Comparison of ENCODE assay signal across 13 cellular contexts in genomic region chr2:238242731-238243495, GRCh38. TPM values are rescaled to one million over a fixed set of nuclear protein-coding genes. Genes with fewer than 3 reads are reported as not detected.
DNase-seq lines count a peak whose midpoint lies in the region; ATAC-seq and TF ChIP-seq lines count a peak whose summit lies in the region.
"Had no signal": no experiment of that assay in that cellular context is flagged by ENCODE, and none has a peak within 500 bp of the region (broad histone marks: within the 10 kb centered on the region; RNA-seq: fewer than 3 reads in every experiment).

No MANE protein-coding gene starts in this region.

- peaks cover 18 to 39% (median 32%) of the 10 kb centered on the region in 3 donors for H3K36me3 ChIP-seq in tibial artery

- no peak overlapping the region for H3K27ac Mint-ChIP-seq in activated CD4-positive, alpha-beta T cell treated with anti-CD3 and anti-CD28 coated beads for 36 hours

- peaks cover 2% of the 10 kb centered on the region for H3K4me1 Mint-ChIP-seq in activated CD4-positive, alpha-beta T cell treated with anti-CD3 and anti-CD28 coated beads for 36 hours

- no peaks in the 10 kb centered on the region for H3K9me3 Mint-ChIP-seq in activated CD4-positive, alpha-beta T cell treated with anti-CD3 and anti-CD28 coated beads for 36 hours (ENCODE audit: low read depth)
- H3K9me3 Mint-ChIP-seq: natural killer cell treated with Interleukin-12 subunit alpha and Interleukin-12 subunit beta and Interleukin-15 and Interleukin-18, amount 100 ng/mL, for 72 hours had no signal

- ATAC-seq in activated CD4-positive, alpha-beta T cell treated with anti-CD3 and anti-CD28 coated beads for 36 hours, result no peak
- no peak for ATAC-seq in GM21526 (IDR thresholded peaks at IDR 0.05; ENCODE audit: low FRiP score, unreplicated experiment)
- ATAC-seq: natural killer cell treated with Interleukin-12 subunit alpha and Interleukin-12 subunit beta and Interleukin-15 and Interleukin-18, amount 100 ng/mL, for 72 hours had no signal

- peaks cover 0 to 6% of the 10 kb centered on the region in 2 donors for H3K27me3 ChIP-seq in tibial artery

- H3K36me3 Mint-ChIP-seq in activated CD4-positive, alpha-beta T cell treated with anti-CD3 and anti-CD28 coated beads for 36 hours (ENCODE audit: low read depth), result peaks cover 22% of the 10 kb centered on the region
- H3K36me3 Mint-ChIP-seq: natural killer cell treated with Interleukin-12 subunit alpha and Interleukin-12 subunit beta and Interleukin-15 and Interleukin-18, amount 100 ng/mL, for 72 hours had no signal

- no peak for TF ChIP-seq CTCF in tibial artery (IDR thresholded peaks at IDR 0.05)

- peaks cover 9 to 43% (median 38%) of the 10 kb centered on the region in 4 donors for H3K4me1 ChIP-seq in tibial artery

- peaks cover 5% of the 10 kb centered on the region for H3K27me3 Mint-ChIP-seq in activated CD4-positive, alpha-beta T cell treated with anti-CD3 and anti-CD28 coated beads for 36 hours
- H3K27me3 Mint-ChIP-seq: natural killer cell treated with Interleukin-12 subunit alpha and Interleukin-12 subunit beta and Interleukin-15 and Interleukin-18, amount 100 ng/mL, for 72 hours had no signal

- intact Hi-C loops in tibial artery (cut with DNase I; ENCODE audit: low total_unique reads), result no loop called here
- intact Hi-C loops in activated CD4-positive, alpha-beta T cell treated with anti-CD3 and anti-CD28 coated beads for 36 hours (cut with DNase I, micrococcal nuclease), result no loop called here

- DNase-seq in NCI-H510A treated with DMSO at 0.1 percent for 48 hours (lab: John Stamatoyannopoulos, UW) (peak; percentile 52), NCI-H510A (lab: John Stamatoyannopoulos, UW) (no peak), SHP77 (lab: John Stamatoyannopoulos, UW) (peak; percentile 89 to 90), hepatic stellate cell (ENCODE audit: low spot score) (peak; percentile 45), tibial artery (peak in 1 of 2 donors; percentile 90), HEK293T (ENCODE audit: extremely low spot score) (no peak)
- no peak for DNase-seq in activated CD4-positive, alpha-beta T cell treated with anti-CD3 and anti-CD28 coated beads for 36 hours
- DNase-seq: activated CD8-positive, alpha-beta memory T cell treated with anti-CD3 and anti-CD28 coated beads, Interleukin-2, amount 50 U/mL, for 48 hours; central memory CD4-positive, alpha-beta T cell; stimulated activated CD4-positive, alpha-beta T cell treated with anti-CD3 and anti-CD28 coated beads, Interleukin-4, amount 100 ng/mL, for 1 hour; T1000 had no signal

- POLR2A ChIA-PET in activated CD4-positive, alpha-beta T cell treated with anti-CD3 and anti-CD28 coated beads for 36 hours (lab: Charles Lee), result no interaction called here
- POLR2A ChIA-PET in HEK293T (lab: Yijun Ruan, JAX), result interaction anchor here (0.6 kb wide), 1 partner anchor 9 kb away, joined by 3 read pairs; no protein-coding TSS in a partner anchor

- peak overlapping the region; percentile 63 to 72 for H3K27ac ChIP-seq in tibial artery

- no peak overlapping the region for H3K4me3 Mint-ChIP-seq in activated CD4-positive, alpha-beta T cell treated with anti-CD3 and anti-CD28 coated beads for 36 hours

- no peak overlapping the region for H3K4me3 ChIP-seq in tibial artery

- CTCF ChIA-PET in activated CD4-positive, alpha-beta T cell treated with anti-CD3 and anti-CD28 coated beads for 36 hours (lab: Charles Lee), result interaction anchor here (0.9 kb wide), 1 partner anchor 14 kb away, joined by 3 read pairs; no protein-coding TSS in a partner anchor
- CTCF ChIA-PET in HEK293T (lab: Yijun Ruan, JAX), result no interaction called here

- H3K9me3 ChIP-seq in tibial artery, result no peaks in the 10 kb centered on the region

TF ChIP-seq in HEK293T, 16 proteins besides CTCF, POLR2A, EP300 and RAD21:
- TF ChIP-seq LEF1 (IDR thresholded peaks at IDR 0.05; ENCODE audit: borderline replicate concordance) (no peak), SUZ12 (IDR thresholded peaks at IDR 0.05) (no peak), HDGF (IDR thresholded peaks at IDR 0.05; ENCODE audit: borderline replicate concordance) (no peak), ARNT (IDR thresholded peaks at IDR 0.05) (no peak), FOXK2 (IDR thresholded peaks at IDR 0.05) (no peak)
TF ChIP-seq in HEK293T: peak in this region for 0.

RNA-seq across cellular contexts. Expression of gene HES6, which starts 3.1 kb away (rescaled TPM):
- 1 to 10 TPM; 1.8 to 4.0 TPM for total RNA-seq in activated CD4-positive, alpha-beta T cell treated with anti-CD3 and anti-CD28 coated beads for 36 hours

RNA-seq across cellular contexts. Expression of gene ILKAP, which starts 39.4 kb away (rescaled TPM):
- total RNA-seq in activated CD4-positive, alpha-beta T cell treated with anti-CD3 and anti-CD28 coated beads for 36 hours, result 10 to 100 TPM; 39.2 to 44.3 TPM

RNA-seq across cellular contexts. Expression of gene PER2, which starts 45.5 kb away (rescaled TPM):
- 10 to 100 TPM; 12.2 to 13.5 TPM for total RNA-seq in activated CD4-positive, alpha-beta T cell treated with anti-CD3 and anti-CD28 coated beads for 36 hours

Comparison
In these comparisons a context has a peak if more than half of its experiments do, and no peak if none do; other contexts are left out.
1. DNase-seq: peak in NCI-H510A treated with DMSO at 0.1 percent for 48 hours (single experiment), SHP77 (2 of 2) and hepatic stellate cell (single experiment); none in NCI-H510A (single experiment), activated CD4-positive, alpha-beta T cell treated with anti-CD3 and anti-CD28 coated beads for 36 hours (single experiment) and HEK293T (single experiment).